Comparison of ENCODE assay signal across 10 cellular contexts in the genomic region with DNA sequence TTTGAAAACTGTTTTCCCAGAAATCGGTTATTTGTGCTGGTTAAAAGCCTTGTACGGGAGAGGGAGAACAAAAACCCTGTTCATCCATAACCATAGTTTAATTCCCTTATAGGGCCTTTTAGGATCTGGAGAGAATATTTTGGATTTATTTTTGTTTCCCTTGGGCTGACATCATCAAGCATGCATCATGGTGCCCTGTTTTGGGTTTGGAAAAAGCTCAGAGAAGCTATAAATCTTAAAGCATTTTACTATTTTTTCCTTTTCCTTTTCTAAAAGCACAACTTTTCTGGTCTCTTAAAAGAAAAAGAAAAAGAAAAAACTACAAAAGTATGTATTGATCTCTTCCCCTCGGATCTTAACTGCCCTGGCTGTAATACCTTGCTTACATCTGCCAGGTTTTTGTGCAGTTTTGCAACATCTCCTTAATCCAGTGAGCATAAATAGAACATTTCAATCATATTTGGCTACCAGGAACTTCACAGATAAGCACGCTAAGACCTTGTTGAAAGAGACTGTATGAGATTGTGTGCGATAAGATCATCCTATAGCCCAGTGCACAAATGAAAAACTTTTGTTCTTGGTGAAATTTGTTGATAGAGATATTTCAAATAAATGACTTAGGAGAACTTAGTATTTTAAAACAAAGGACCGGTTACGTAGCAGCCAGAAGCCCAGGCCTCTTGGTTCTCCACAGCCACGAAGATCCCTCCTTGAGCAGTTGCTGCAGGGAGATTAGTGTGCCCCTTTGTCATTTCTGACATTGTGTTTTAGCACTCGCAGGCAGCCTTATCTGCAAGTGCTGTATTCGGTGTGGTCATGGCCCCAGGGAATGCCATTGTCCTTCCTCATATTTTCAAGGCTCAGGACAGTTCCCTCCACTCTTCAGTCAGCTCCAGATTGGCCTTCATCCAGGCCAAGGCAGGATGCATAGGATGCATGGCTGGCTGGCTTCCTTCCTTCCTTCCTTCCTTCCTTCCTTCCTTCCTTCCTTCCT.
DNase-seq lines count a peak whose midpoint lies in the region; ATAC-seq lines count a peak whose summit lies in the region.
"Had no signal": no experiment of that assay in that cellular context is flagged by ENCODE, and none has a peak within 500 bp of the region (broad histone marks: within the 10 kb centered on the region; RNA-seq: fewer than 3 reads in every experiment).

No MANE protein-coding gene starts in this region.

- peak overlapping the region in 8 of 11 experiments; percentile 35 to 68 (median 58); a peak in 16 of 22 replicates for H3K4me2 ChIP-seq in BLaER1 treated with 17β-estradiol and CSF1 and Interleukin-3, amounts not matched to agents 10 nM and 100 nM

- H3K36me3 ChIP-seq in BLaER1 treated with 17β-estradiol and CSF1 and Interleukin-3, amounts not matched to agents 10 nM and 100 nM = no peaks in the 10 kb centered on the region
- H3K36me3 ChIP-seq in rectal smooth muscle tissue (ENCODE audit: control insufficient read depth, insufficient read depth, low read length) = no peaks in the 10 kb centered on the region

- no peaks in the 10 kb centered on the region for H3K9me3 ChIP-seq in BLaER1 treated with 17β-estradiol and CSF1 and Interleukin-3, amounts not matched to agents 10 nM and 100 nM (replicated peaks in 1 of 11)
- no peaks in the 10 kb centered on the region for H3K9me3 ChIP-seq in right cardiac atrium (ENCODE audit: control insufficient read depth, low read length)

- no peak overlapping the region for H3K4me3 ChIP-seq in BLaER1 treated with 17β-estradiol and CSF1 and Interleukin-3, amounts not matched to agents 10 nM and 100 nM
- no peak overlapping the region for H3K4me3 ChIP-seq in right cardiac atrium (ENCODE audit: low read length)
- H3K4me3 ChIP-seq in rectal smooth muscle tissue (ENCODE audit: low read length) = no peak overlapping the region

- peak; percentile 95 for DNase-seq in amniotic epithelial cell (ENCODE audit: low read depth)
- peak in 2 of 3 donors; percentile 43 to 78 for DNase-seq in right cardiac atrium
- DNase-seq in DMS79 (lab: John Stamatoyannopoulos, UW) = no peak
- DNase-seq in occipital lobe (lab: John Stamatoyannopoulos, UW) = no peak
- no peak for DNase-seq in H4 (ENCODE audit: low spot score)
- DNase-seq: activated T-cell treated with anti-CD3 and anti-CD28 coated beads, Interleukin-2, amount 50 U/mL, for 72 hours; NCI-H510A had no signal

- peaks cover 0 to 60% (median 49%) of the 10 kb centered on the region in 10 experiments; a peak in 16 of 20 replicates for H3K4me1 ChIP-seq in BLaER1 treated with 17β-estradiol and CSF1 and Interleukin-3, amounts not matched to agents 10 nM and 100 nM
- peaks cover 51% of the 10 kb centered on the region for H3K4me1 ChIP-seq in right cardiac atrium (ENCODE audit: control insufficient read depth, insufficient read depth, low read length)
- peaks cover 23% of the 10 kb centered on the region for H3K4me1 ChIP-seq in rectal smooth muscle tissue (ENCODE audit: control insufficient read depth, insufficient read depth, low read length)

- H4K20me1 ChIP-seq in BLaER1 treated with 17β-estradiol and CSF1 and Interleukin-3, amounts not matched to agents 10 nM and 100 nM = peaks cover 0 to 7% (median 0%) of the 10 kb centered on the region in 11 experiments; a peak in 1 of 22 replicates

- WGBS in right cardiac atrium = 42% methylated on average over 10 of the region's 10 CpGs

- intact Hi-C loops in right cardiac atrium (cut with DNase I) = no loop called here

- peaks cover 0 to 93% (median 0%) of the 10 kb centered on the region in 11 experiments; a peak in 8 of 22 replicates for H3K27me3 ChIP-seq in BLaER1 treated with 17β-estradiol and CSF1 and Interleukin-3, amounts not matched to agents 10 nM and 100 nM
- no peaks in the 10 kb centered on the region for H3K27me3 ChIP-seq in right cardiac atrium (ENCODE audit: control insufficient read depth, insufficient read depth)
- H3K27me3 ChIP-seq in rectal smooth muscle tissue (ENCODE audit: control insufficient read depth, insufficient read depth, low read length) = no peaks in the 10 kb centered on the region

- H3K27ac ChIP-seq in BLaER1 treated with 17β-estradiol and CSF1 and Interleukin-3, amounts not matched to agents 10 nM and 100 nM = 0 out of 22 replicates have a peak overlapping the region, but pooled peaks of 1 of the 11 experiments have one; percentile 4
- peak overlapping the region; percentile 5 for H3K27ac ChIP-seq in right cardiac atrium (ENCODE audit: low read length)
- H3K27ac ChIP-seq in rectal smooth muscle tissue (ENCODE audit: low read depth, low read length) = peak overlapping the region; percentile 81

- ATAC-seq in right cardiac atrium (peak; percentile 57 to 61), GM21786 (IDR thresholded peaks at IDR 0.05; ENCODE audit: unreplicated experiment) (no peak)
- ATAC-seq: activated T-cell treated with anti-CD3 and anti-CD28 coated beads, Interleukin-2, amount 50 U/mL, for 72 hours had no signal

- no peak overlapping the region for H3K9ac ChIP-seq in BLaER1 treated with 17β-estradiol and CSF1 and Interleukin-3, amounts not matched to agents 10 nM and 100 nM
- H3K9ac ChIP-seq in rectal smooth muscle tissue (ENCODE audit: low read length) = no peak overlapping the region

Comparison
In these comparisons a context has a peak if more than half of its experiments do, and no peak if none do; other contexts are left out.
1. DNase-seq: peak in amniotic epithelial cell (single experiment) and right cardiac atrium (2 of 3); none in DMS79 (single experiment), occipital lobe (single experiment) and H4 (single experiment).